ENCODE assay signal across 1 cellular context in genomic region chr1:24744911-24745710, GRCh38.
TF ChIP-seq lines count a peak whose summit lies in the region.

Gene CLIC4, plus strand, starts transcription at chr1:24745447. Its CDS starts 107 bp downstream, at chr1:24745554.

TF ChIP-seq in HepG2, 621 proteins besides CTCF, POLR2A, EP300 and RAD21 (continued from another document and continues in another):
- peak; percentile 62 for TF ChIP-seq ZNF674 (CRISPR knock-in tag; IDR thresholded peaks at IDR 0.05; ENCODE audit: low read depth)
- TF ChIP-seq ZNF331 (CRISPR knock-in tag; IDR thresholded peaks at IDR 0.05) = peak; percentile 72
- no peak for TF ChIP-seq TCF7 (IDR thresholded peaks at IDR 0.05; ENCODE audit: low read depth)
- TF ChIP-seq ZBTB38 (CRISPR knock-in tag; IDR thresholded peaks at IDR 0.05) = peak; percentile 73; the same call in 1 of the 2 replicates
- no peak; a peak in 1 of 4 replicates for TF ChIP-seq ATF4 (CRISPR knock-in tag; IDR thresholded peaks at IDR 0.05)
- no peak; the same call in 1 of the 2 replicates for TF ChIP-seq ZFP90 (CRISPR knock-in tag; IDR thresholded peaks at IDR 0.05; ENCODE audit: borderline replicate concordance)
- 0 out of 2 replicates have a peak, but pooled peaks have one; percentile 72 for TF ChIP-seq ZNF567 (CRISPR knock-in tag; IDR thresholded peaks at IDR 0.05; ENCODE audit: borderline replicate concordance)
- TF ChIP-seq GMEB1 (CRISPR knock-in tag; IDR thresholded peaks at IDR 0.05; ENCODE audit: borderline replicate concordance) = peak; percentile 67; the same call in 1 of the 2 replicates
- no peak for TF ChIP-seq KLF9 (CRISPR knock-in tag; IDR thresholded peaks at IDR 0.05; ENCODE audit: low read depth)
- no peak for TF ChIP-seq SMARCC2 (IDR thresholded peaks at IDR 0.05)
- TF ChIP-seq ZNF766 (CRISPR knock-in tag; IDR thresholded peaks at IDR 0.05; ENCODE audit: borderline replicate concordance) = no peak
- TF ChIP-seq MED8 (CRISPR knock-in tag; IDR thresholded peaks at IDR 0.05; ENCODE audit: insufficient replicate concordance) = peak; percentile 37
- TF ChIP-seq ZMYM4 (CRISPR knock-in tag; IDR thresholded peaks at IDR 0.05) = peak; percentile 73
- peak; percentile 78; the same call in 1 of the 2 replicates for TF ChIP-seq ZNF850 (CRISPR knock-in tag; conservative IDR thresholded peaks at IDR 0.05)
- TF ChIP-seq PHF20 (CRISPR knock-in tag; IDR thresholded peaks at IDR 0.05) = no peak; the same call in 1 of the 2 replicates
- TF ChIP-seq ZNF816 (CRISPR knock-in tag; IDR thresholded peaks at IDR 0.05; ENCODE audit: borderline replicate concordance) = peak; percentile 78; the same call in 1 of the 2 replicates
- no peak for TF ChIP-seq ZNF546 (CRISPR knock-in tag; conservative IDR thresholded peaks at IDR 0.05)
- peak; percentile 85; the same call in 1 of the 2 replicates for TF ChIP-seq ZNF430 (CRISPR knock-in tag; IDR thresholded peaks at IDR 0.05)
- TF ChIP-seq, protein P1, sequence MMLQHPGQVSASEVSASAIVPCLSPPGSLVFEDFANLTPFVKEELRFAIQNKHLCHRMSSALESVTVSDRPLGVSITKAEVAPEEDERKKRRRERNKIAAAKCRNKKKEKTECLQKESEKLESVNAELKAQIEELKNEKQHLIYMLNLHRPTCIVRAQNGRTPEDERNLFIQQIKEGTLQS (CRISPR knock-in tag; IDR thresholded peaks at IDR 0.05) = peak; percentile 52
- peak; percentile 94 for TF ChIP-seq ZNF501 (CRISPR knock-in tag; IDR thresholded peaks at IDR 0.05)
- no peak for TF ChIP-seq CBFB (CRISPR knock-in tag; IDR thresholded peaks at IDR 0.05)
- peak; percentile 30; the same call in 1 of the 2 replicates for TF ChIP-seq YEATS2 (CRISPR knock-in tag; IDR thresholded peaks at IDR 0.05; ENCODE audit: borderline replicate concordance)
- TF ChIP-seq THAP11 (CRISPR knock-in tag; IDR thresholded peaks at IDR 0.05) = peak; percentile 48
- 0 out of 2 replicates have a peak, but pooled peaks have one; percentile 23 for TF ChIP-seq FOXO1 (CRISPR knock-in tag; IDR thresholded peaks at IDR 0.05)
- no peak for TF ChIP-seq ZNF44 (CRISPR knock-in tag; IDR thresholded peaks at IDR 0.05)
- TF ChIP-seq RARG (CRISPR knock-in tag; IDR thresholded peaks at IDR 0.05; ENCODE audit: low read depth) = no peak
- TF ChIP-seq, protein P2, sequence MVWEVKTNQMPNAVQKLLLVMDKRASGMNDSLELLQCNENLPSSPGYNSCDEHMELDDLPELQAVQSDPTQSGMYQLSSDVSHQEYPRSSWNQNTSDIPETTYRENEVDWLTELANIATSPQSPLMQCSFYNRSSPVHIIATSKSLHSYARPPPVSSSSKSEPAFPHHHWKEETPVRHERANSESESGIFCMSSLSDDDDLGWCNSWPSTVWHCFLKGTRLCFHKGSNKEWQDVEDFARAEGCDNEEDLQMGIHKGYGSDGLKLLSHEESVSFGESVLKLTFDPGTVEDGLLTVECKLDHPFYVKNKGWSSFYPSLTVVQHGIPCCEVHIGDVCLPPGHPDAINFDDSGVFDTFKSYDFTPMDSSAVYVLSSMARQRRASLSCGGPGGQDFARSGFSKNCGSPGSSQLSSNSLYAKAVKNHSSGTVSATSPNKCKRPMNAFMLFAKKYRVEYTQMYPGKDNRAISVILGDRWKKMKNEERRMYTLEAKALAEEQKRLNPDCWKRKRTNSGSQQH (CRISPR knock-in tag; IDR thresholded peaks at IDR 0.05; ENCODE audit: low read depth) = no peak; the same call in none of the 2 replicates
- no peak for TF ChIP-seq ZNF549 (CRISPR knock-in tag; IDR thresholded peaks at IDR 0.05)
- TF ChIP-seq, protein P3, sequence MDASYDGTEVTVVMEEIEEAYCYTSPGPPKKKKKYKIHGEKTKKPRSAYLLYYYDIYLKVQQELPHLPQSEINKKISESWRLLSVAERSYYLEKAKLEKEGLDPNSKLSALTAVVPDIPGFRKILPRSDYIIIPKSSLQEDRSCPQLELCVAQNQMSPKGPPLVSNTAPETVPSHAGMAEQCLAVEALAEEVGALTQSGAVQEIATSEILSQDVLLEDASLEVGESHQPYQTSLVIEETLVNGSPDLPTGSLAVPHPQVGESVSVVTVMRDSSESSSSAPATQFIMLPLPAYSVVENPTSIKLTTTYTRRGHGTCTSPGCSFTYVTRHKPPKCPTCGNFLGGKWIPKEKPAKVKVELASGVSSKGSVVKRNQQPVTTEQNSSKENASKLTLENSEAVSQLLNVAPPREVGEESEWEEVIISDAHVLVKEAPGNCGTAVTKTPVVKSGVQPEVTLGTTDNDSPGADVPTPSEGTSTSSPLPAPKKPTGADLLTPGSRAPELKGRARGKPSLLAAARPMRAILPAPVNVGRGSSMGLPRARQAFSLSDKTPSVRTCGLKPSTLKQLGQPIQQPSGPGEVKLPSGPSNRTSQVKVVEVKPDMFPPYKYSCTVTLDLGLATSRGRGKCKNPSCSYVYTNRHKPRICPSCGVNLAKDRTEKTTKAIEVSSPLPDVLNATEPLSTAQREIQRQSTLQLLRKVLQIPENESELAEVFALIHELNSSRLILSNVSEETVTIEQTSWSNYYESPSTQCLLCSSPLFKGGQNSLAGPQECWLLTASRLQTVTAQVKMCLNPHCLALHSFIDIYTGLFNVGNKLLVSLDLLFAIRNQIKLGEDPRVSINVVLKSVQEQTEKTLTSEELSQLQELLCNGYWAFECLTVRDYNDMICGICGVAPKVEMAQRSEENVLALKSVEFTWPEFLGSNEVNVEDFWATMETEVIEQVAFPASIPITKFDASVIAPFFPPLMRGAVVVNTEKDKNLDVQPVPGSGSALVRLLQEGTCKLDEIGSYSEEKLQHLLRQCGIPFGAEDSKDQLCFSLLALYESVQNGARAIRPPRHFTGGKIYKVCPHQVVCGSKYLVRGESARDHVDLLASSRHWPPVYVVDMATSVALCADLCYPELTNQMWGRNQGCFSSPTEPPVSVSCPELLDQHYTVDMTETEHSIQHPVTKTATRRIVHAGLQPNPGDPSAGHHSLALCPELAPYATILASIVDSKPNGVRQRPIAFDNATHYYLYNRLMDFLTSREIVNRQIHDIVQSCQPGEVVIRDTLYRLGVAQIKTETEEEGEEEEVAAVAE (CRISPR knock-in tag; IDR thresholded peaks at IDR 0.05; ENCODE audit: borderline replicate concordance) = 0 out of 2 replicates have a peak, but pooled peaks have one; percentile 52
- 0 out of 2 replicates have a peak, but pooled peaks have one; percentile 16 for TF ChIP-seq CBX5 (CRISPR knock-in tag; IDR thresholded peaks at IDR 0.05; ENCODE audit: borderline replicate concordance)
- no peak; the same call in 1 of the 2 replicates for TF ChIP-seq ZNF773 (CRISPR knock-in tag; IDR thresholded peaks at IDR 0.05; ENCODE audit: borderline replicate concordance)
- no peak for TF ChIP-seq MAFF (IDR thresholded peaks at IDR 0.05; ENCODE audit: low read depth, low read length)
- TF ChIP-seq MAF1 (CRISPR knock-in tag; IDR thresholded peaks at IDR 0.05; ENCODE audit: borderline replicate concordance) = no peak
- no peak for TF ChIP-seq TCF7L2 (IDR thresholded peaks at IDR 0.05; ENCODE audit: low read depth, low read length)
- peak; percentile 82 for TF ChIP-seq POLR2AphosphoS5 (IDR thresholded peaks at IDR 0.05; ENCODE audit: low read depth, low read length)
- TF ChIP-seq ZNF749 (CRISPR knock-in tag; IDR thresholded peaks at IDR 0.05; ENCODE audit: borderline replicate concordance) = 0 out of 2 replicates have a peak, but pooled peaks have one; percentile 89
- no peak; the same call in 1 of the 2 replicates for TF ChIP-seq ZNF510 (CRISPR knock-in tag; IDR thresholded peaks at IDR 0.05; ENCODE audit: low read depth)
- TF ChIP-seq ZSCAN12 (CRISPR knock-in tag; IDR thresholded peaks at IDR 0.05) = no peak
- TF ChIP-seq MTA1 (CRISPR knock-in tag; IDR thresholded peaks at IDR 0.05; ENCODE audit: borderline replicate concordance) = peak; percentile 50; the same call in 1 of the 2 replicates
- TF ChIP-seq ZNF747 (CRISPR knock-in tag; IDR thresholded peaks at IDR 0.05; ENCODE audit: borderline replicate concordance) = 0 out of 2 replicates have a peak, but pooled peaks have one; percentile 88
- no peak for TF ChIP-seq HOXA7 (CRISPR knock-in tag; IDR thresholded peaks at IDR 0.05)
- TF ChIP-seq, protein P4, sequence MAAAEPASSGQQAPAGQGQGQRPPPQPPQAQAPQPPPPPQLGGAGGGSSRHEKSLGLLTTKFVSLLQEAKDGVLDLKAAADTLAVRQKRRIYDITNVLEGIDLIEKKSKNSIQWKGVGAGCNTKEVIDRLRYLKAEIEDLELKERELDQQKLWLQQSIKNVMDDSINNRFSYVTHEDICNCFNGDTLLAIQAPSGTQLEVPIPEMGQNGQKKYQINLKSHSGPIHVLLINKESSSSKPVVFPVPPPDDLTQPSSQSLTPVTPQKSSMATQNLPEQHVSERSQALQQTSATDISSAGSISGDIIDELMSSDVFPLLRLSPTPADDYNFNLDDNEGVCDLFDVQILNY (CRISPR knock-in tag; conservative IDR thresholded peaks at IDR 0.05) = peak; percentile 68; the same call in 1 of the 2 replicates
- TF ChIP-seq SALL2 (CRISPR knock-in tag; IDR thresholded peaks at IDR 0.05) = peak; percentile 69; the same call in 1 of the 2 replicates
- TF ChIP-seq, protein P5, sequence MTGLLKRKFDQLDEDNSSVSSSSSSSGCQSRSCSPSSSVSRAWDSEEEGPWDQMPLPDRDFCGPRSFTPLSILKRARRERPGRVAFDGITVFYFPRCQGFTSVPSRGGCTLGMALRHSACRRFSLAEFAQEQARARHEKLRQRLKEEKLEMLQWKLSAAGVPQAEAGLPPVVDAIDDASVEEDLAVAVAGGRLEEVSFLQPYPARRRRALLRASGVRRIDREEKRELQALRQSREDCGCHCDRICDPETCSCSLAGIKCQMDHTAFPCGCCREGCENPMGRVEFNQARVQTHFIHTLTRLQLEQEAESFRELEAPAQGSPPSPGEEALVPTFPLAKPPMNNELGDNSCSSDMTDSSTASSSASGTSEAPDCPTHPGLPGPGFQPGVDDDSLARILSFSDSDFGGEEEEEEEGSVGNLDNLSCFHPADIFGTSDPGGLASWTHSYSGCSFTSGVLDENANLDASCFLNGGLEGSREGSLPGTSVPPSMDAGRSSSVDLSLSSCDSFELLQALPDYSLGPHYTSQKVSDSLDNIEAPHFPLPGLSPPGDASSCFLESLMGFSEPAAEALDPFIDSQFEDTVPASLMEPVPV (CRISPR knock-in tag; IDR thresholded peaks at IDR 0.05) = no peak
- no peak for TF ChIP-seq XRCC5 (optimal IDR thresholded peaks at IDR 0.05; ENCODE audit: low read length)
- TF ChIP-seq THAP9 (CRISPR knock-in tag; IDR thresholded peaks at IDR 0.05; ENCODE audit: borderline replicate concordance) = peak; percentile 32; the same call in 1 of the 2 replicates
- TF ChIP-seq ZXDC (CRISPR knock-in tag; IDR thresholded peaks at IDR 0.05) = peak; percentile 69; the same call in 1 of the 2 replicates
- no peak for TF ChIP-seq ZNF33A (CRISPR knock-in tag; IDR thresholded peaks at IDR 0.05; ENCODE audit: borderline replicate concordance)
- no peak for TF ChIP-seq EHMT2 (IDR thresholded peaks at IDR 0.05; ENCODE audit: borderline replicate concordance, low read depth, low read length)
